In genomic region chr18:11112218-11112750, GRCh38 we compare ENCODE assay signal across 22 cellular contexts. TPM values are rescaled to one million over a fixed set of nuclear protein-coding genes. Genes with fewer than 3 reads are reported as not detected.
DNase-seq lines count a peak whose midpoint lies in the region; ATAC-seq, FAIRE-seq and TF ChIP-seq lines count a peak whose summit lies in the region.
"Had no signal": no experiment of that assay in that cellular context is flagged by ENCODE, and none has a peak within 500 bp of the region (broad histone marks: within the 10 kb centered on the region; RNA-seq: fewer than 3 reads in every experiment).

No MANE protein-coding gene starts in this region.

- no peak for TF ChIP-seq CTCF in HepG2 (CRISPR knock-in tag; IDR thresholded peaks at IDR 0.05)
- no peak for TF ChIP-seq CTCF in right lobe of liver (IDR thresholded peaks at IDR 0.05)
- TF ChIP-seq CTCF in brain microvascular endothelial cell (IDR thresholded peaks at IDR 0.05; ENCODE audit: low read depth, low read length, missing control alignments), result no peak
- no peak for TF ChIP-seq CTCF in hepatocyte (IDR thresholded peaks at IDR 0.05; ENCODE audit: poor library complexity)
- no peak for TF ChIP-seq CTCF in smooth muscle cell (IDR thresholded peaks at IDR 0.05; ENCODE audit: borderline replicate concordance, insufficient read depth, poor library complexity, severe bottlenecking)
- TF ChIP-seq CTCF in omental fat pad (IDR thresholded peaks at IDR 0.05), result no peak

- H3K36me3 ChIP-seq in HepG2 (replicated peaks in 1 of 2; ENCODE audit: control insufficient read depth in 1 of 2, insufficient read depth in 2 of 2, low read length in 2 of 2) (no peaks in the 10 kb centered on the region), right lobe of liver (no peaks in the 10 kb centered on the region), brain microvascular endothelial cell (replicated peaks) (no peaks in the 10 kb centered on the region), hepatocyte (replicated peaks; ENCODE audit: insufficient read depth, low read depth) (no peaks in the 10 kb centered on the region), smooth muscle cell (ENCODE audit: low read depth) (no peaks in the 10 kb centered on the region)
- H3K36me3 ChIP-seq: BLaER1 had no signal

- no peak for TF ChIP-seq RAD21 in HepG2 (CRISPR knock-in tag; IDR thresholded peaks at IDR 0.05)

- H3K79me2 ChIP-seq in HepG2 (ENCODE audit: insufficient read depth, low read length), result no peaks in the 10 kb centered on the region
- peaks cover 8% of the 10 kb centered on the region for H3K79me2 ChIP-seq in hepatocyte
- no peaks in the 10 kb centered on the region for H3K79me2 ChIP-seq in smooth muscle cell (ENCODE audit: low read depth)

- CTCF ChIA-PET in HepG2 (lab: Yijun Ruan, JAX; ENCODE audit: low intra/inter-chr PET ratio, low total read pairs), result no interaction called here

- H3K9ac ChIP-seq in HepG2 (ENCODE audit: insufficient read depth, low read depth, low read length) (no peak overlapping the region), smooth muscle cell (ENCODE audit: low read depth) (no peak overlapping the region)
- H3K9ac ChIP-seq: BLaER1 had no signal

- H2AFZ ChIP-seq in HepG2 (ENCODE audit: low read length) (no peak overlapping the region), hepatocyte (no peak overlapping the region), smooth muscle cell (ENCODE audit: low read depth) (no peak overlapping the region)

- H3K9me2 ChIP-seq in hepatocyte (replicated peaks; ENCODE audit: insufficient read depth), result no peaks in the 10 kb centered on the region

- H3F3A ChIP-seq in smooth muscle cell (ENCODE audit: low read depth), result no peaks in the 10 kb centered on the region

- H3K27ac ChIP-seq in HepG2 (ENCODE audit: extremely low read length, insufficient read depth, low read length) (peak overlapping the region; percentile 36), right lobe of liver (peak overlapping the region in 1 of 3 donors; percentile 64), brain microvascular endothelial cell (no peak overlapping the region), hepatocyte (peak overlapping the region; percentile 63), smooth muscle cell (ENCODE audit: low read depth) (peak overlapping the region; percentile 11)
- H3K27ac ChIP-seq: 22Rv1, BLaER1 had no signal

- DNase-seq in HepG2 (ENCODE audit: low spot score) (no peak), right lobe of liver (no peak), brain microvascular endothelial cell (peak; percentile 19), hepatocyte (ENCODE audit: low spot score) (no peak), smooth muscle cell (lab: John Stamatoyannopoulos, UW; ENCODE audit: unreplicated experiment) (no peak), activated gamma-delta T cell (lab: John Stamatoyannopoulos, UW) (no peak), omental fat pad (ENCODE audit: low spot score) (no peak)
- DNase-seq: CD4-positive, alpha-beta memory T cell; DMS153; DMS79; GF-D8; GOT3; H7; HFFc6 had no signal

- in situ Hi-C loops in HepG2 (cut with HindIII; ENCODE audit: extremely low pct_ligation_motif_present, low pct_unique_long_range_greater_than_20kb) (loop anchor here (10.0 kb wide), 1 partner anchor 67 kb away; no protein-coding TSS in a partner anchor), brain microvascular endothelial cell (cut with HindIII; ENCODE audit: low pct_ligation_motif_present, low sequenced_read_pairs) (no loop called here)

- intact Hi-C loops in HepG2 (cut with micrococcal nuclease; ENCODE audit: unreplicated experiment) (loop anchor here (5.0 kb wide), 1 partner anchor 35 kb away; the partner anchor contains the start of gene PIEZO2), right lobe of liver (cut with DNase I) (no loop called here)

- TF ChIP-seq POLR2A in HepG2 (IDR thresholded peaks at IDR 0.05; ENCODE audit: insufficient read depth in 1 of 2, low read depth in 2 of 2, low read length in 2 of 2) (no peak), right lobe of liver (IDR thresholded peaks at IDR 0.05) (no peak)

- H3K4me2 ChIP-seq in HepG2 (ENCODE audit: low read depth, low read length) (no peak overlapping the region), hepatocyte (no peak overlapping the region), smooth muscle cell (no peak overlapping the region)
- H3K4me2 ChIP-seq: A549, BLaER1 had no signal

- H3K9me3 ChIP-seq in HepG2 (ENCODE audit: low read length), result no peaks in the 10 kb centered on the region
- H3K9me3 ChIP-seq in right lobe of liver, result no peaks in the 10 kb centered on the region
- H3K9me3 ChIP-seq in hepatocyte (ENCODE audit: low read depth), result no peaks in the 10 kb centered on the region
- no peaks in the 10 kb centered on the region for H3K9me3 ChIP-seq in smooth muscle cell (replicated peaks; ENCODE audit: low read depth)
- H3K9me3 ChIP-seq: A549, BLaER1 had no signal

- H4K20me1 ChIP-seq in HepG2 (ENCODE audit: insufficient read depth, low read length) (no peaks in the 10 kb centered on the region), hepatocyte (ENCODE audit: insufficient read depth, poor library complexity, severe bottlenecking) (no peaks in the 10 kb centered on the region), smooth muscle cell (ENCODE audit: low read depth) (no peaks in the 10 kb centered on the region)
- H4K20me1 ChIP-seq: BLaER1 had no signal

- WGBS in HepG2 (ENCODE audit: low lambda C conversion rate), result 91% methylated on average over 5 of the region's 5 CpGs
- WGBS in right lobe of liver (ENCODE audit: insufficient coverage, low coverage, low lambda C conversion rate, missing lambda C conversion rate), result 84% methylated on average over 5 of the region's 5 CpGs
- 86% methylated on average over 5 of the region's 5 CpGs for WGBS in hepatocyte (ENCODE audit: low lambda C conversion rate, missing lambda C conversion rate)
- WGBS in smooth muscle cell (ENCODE audit: low lambda C conversion rate), result 64% methylated on average over 5 of the region's 5 CpGs

- POLR2A ChIA-PET in HepG2 (lab: Yijun Ruan, JAX), result no interaction called here

- no TSS peak for BruUV-seq in HepG2 (replicated peaks; lab: Mats Ljungman, UMichigan)

- TF ChIP-seq EP300 in HepG2 (IDR thresholded peaks at IDR 0.05; ENCODE audit: low read depth in 2 of 2, low read length in 2 of 2) (no peak), HepG2 (CRISPR knock-in tag; IDR thresholded peaks at IDR 0.05; ENCODE audit: borderline replicate concordance) (no peak)

- FAIRE-seq in HepG2 (lab: Jason Lieb, UNC), result no peak
- FAIRE-seq: A549, K562 had no signal

- H3K27me3 ChIP-seq in HepG2 (ENCODE audit: control insufficient read depth in 1 of 2, insufficient read depth in 2 of 2, low read length in 2 of 2) (no peaks in the 10 kb centered on the region), right lobe of liver (no peaks in the 10 kb centered on the region), brain microvascular endothelial cell (replicated peaks) (no peaks in the 10 kb centered on the region), hepatocyte (no peaks in the 10 kb centered on the region), smooth muscle cell (ENCODE audit: low read depth) (no peaks in the 10 kb centered on the region)
- H3K27me3 ChIP-seq: BLaER1 had no signal

- no peak overlapping the region for H3K4me3 ChIP-seq in HepG2 (replicated peaks in 1 of 3; ENCODE audit: insufficient read depth in 1 of 3, low read depth in 2 of 3, low read length in 3 of 3)
- H3K4me3 ChIP-seq in right lobe of liver, result no peak overlapping the region
- H3K4me3 ChIP-seq in brain microvascular endothelial cell (ENCODE audit: low read depth, low read length), result no peak overlapping the region
- H3K4me3 ChIP-seq in hepatocyte, result no peak overlapping the region
- no peak overlapping the region for H3K4me3 ChIP-seq in smooth muscle cell
- H3K4me3 ChIP-seq: A549, BLaER1, K562 had no signal

- no peak for ATAC-seq in HepG2
- ATAC-seq in right lobe of liver, result no peak
- no peak for ATAC-seq in omental fat pad (ENCODE audit: low FRiP score)
- no peak for ATAC-seq in HG02981 (IDR thresholded peaks at IDR 0.05; ENCODE audit: unreplicated experiment)
- ATAC-seq: A549, HCT116, K562 had no signal

- H3K4me1 ChIP-seq in HepG2 (ENCODE audit: insufficient read depth, low read length), result peaks cover 49% of the 10 kb centered on the region
- peaks cover 0 to 30% (median 11%) of the 10 kb centered on the region in 4 donors for H3K4me1 ChIP-seq in right lobe of liver
- H3K4me1 ChIP-seq in hepatocyte (ENCODE audit: insufficient read depth), result peaks cover 32% of the 10 kb centered on the region
- peaks cover 3% of the 10 kb centered on the region for H3K4me1 ChIP-seq in smooth muscle cell (ENCODE audit: low read depth)
- H3K4me1 ChIP-seq: BLaER1 had no signal

TF ChIP-seq in HepG2, 621 proteins besides CTCF, POLR2A, EP300 and RAD21 (continues in another document):
- TF ChIP-seq TMF1 (CRISPR knock-in tag; IDR thresholded peaks at IDR 0.05; ENCODE audit: low read depth), result no peak
- no peak for TF ChIP-seq ZNF12 (CRISPR knock-in tag; IDR thresholded peaks at IDR 0.05)

RNA-seq across cellular contexts. Expression of gene PIEZO2, which starts 37.1 kb away (rescaled TPM):
- 25.5 and 27.2 TPM in 2 replicates for total RNA-seq in HepG2 (2016; rRNA removed; fragmentation: Illumina TruSeq; extraction: Trizol)
- total RNA-seq in HepG2 (2016; cell fraction: cytosol; rRNA removed; fragmentation: Illumina TruSeq; extraction: Trizol; ENCODE audit: low read depth), result 4.1 and 5.8 TPM in 2 replicates
- 24.4 and 26.8 TPM in 2 replicates for total RNA-seq in HepG2 (2016; cell fraction: insoluble cytoplasmic fraction; rRNA removed; fragmentation: Illumina TruSeq; extraction: Trizol)
- 8.1 and 8.3 TPM in 2 replicates for total RNA-seq in HepG2 (2016; cell fraction: membrane; rRNA removed; fragmentation: Illumina TruSeq; extraction: Trizol)
- 50.2 and 51.9 TPM in 2 replicates for total RNA-seq in HepG2 (2016; cell fraction: nucleus; rRNA removed; fragmentation: Illumina TruSeq; extraction: Trizol)
- polyA plus RNA-seq in HepG2 (2011; rRNA removed), result 15.2 and 15.3 TPM in 2 replicates
- polyA plus RNA-seq in HepG2 (2011; cell fraction: cytosol; rRNA removed), result 14.0 and 14.4 TPM in 2 replicates
- polyA plus RNA-seq in HepG2 (2011; cell fraction: nucleus; rRNA removed), result 40.5 and 45.2 TPM in 2 replicates
- 12.3 and 17.3 TPM in 2 replicates for polyA plus RNA-seq in HepG2 (2012)
- 1.0 TPM in 2 replicates for polyA plus RNA-seq in HepG2 (2016; cell fraction: cytosol; fragmentation: Illumina TruSeq; extraction: Trizol; ENCODE audit: low read depth)
- polyA plus RNA-seq in HepG2 (2016; cell fraction: insoluble cytoplasmic fraction; fragmentation: Illumina TruSeq; extraction: Trizol; ENCODE audit: low read depth), result 19.5 and 19.7 TPM in 2 replicates
- polyA plus RNA-seq in HepG2 (2016; cell fraction: membrane; fragmentation: Illumina TruSeq; extraction: Trizol; ENCODE audit: low read depth), result 2.4 and 2.7 TPM in 2 replicates
- polyA plus RNA-seq in HepG2 (2016; cell fraction: nucleus; fragmentation: Illumina TruSeq; extraction: Trizol; ENCODE audit: insufficient read depth, low read depth), result 45.5 and 46.6 TPM in 2 replicates
- 0.26 and 56.3 TPM in 2 replicates for polyA minus RNA-seq in HepG2 (2011; rRNA and poly(A)+ RNA removed; ENCODE audit: low replicate concordance)
- polyA minus RNA-seq in HepG2 (2011; cell fraction: cytosol; rRNA and poly(A)+ RNA removed), result 27.0 and 35.0 TPM in 2 replicates
- polyA minus RNA-seq in HepG2 (2011; cell fraction: nucleus; rRNA and poly(A)+ RNA removed), result 83.7 and 91.6 TPM in 2 replicates
- 10 to 100 TPM in 3 of 6 experiments, 1 to 10 TPM in 3; 6.6 to 16.9 (median 10.1) TPM for total RNA-seq in right lobe of liver
- 70.8 and 77.5 TPM in 2 replicates for total RNA-seq in hepatocyte
- polyA plus RNA-seq in hepatocyte, result 24.5 and 26.5 TPM in 2 replicates
- 4.7 and 10.4 TPM in 2 replicates for total RNA-seq in smooth muscle cell
- 1.3 and 2.3 TPM in 2 replicates for polyA plus RNA-seq in smooth muscle cell
- total RNA-seq in omental fat pad, result 10 to 100 TPM in 1 of 4 donors, 1 to 10 TPM in 3; 2.7 to 11.7 (median 4.0) TPM
- total RNA-seq: CD4-positive, alpha-beta memory T cell; HFFc6; HT-29 had no signal
- polyA plus RNA-seq: CD14-positive monocyte; CD4-positive, alpha-beta memory T cell had no signal
